ENCODE assay signal across 14 cellular contexts in genomic region chr16:66278604-66279262, GRCh38.
DNase-seq lines count a peak whose midpoint lies in the region; ATAC-seq and TF ChIP-seq lines count a peak whose summit lies in the region.
"Had no signal": no experiment of that assay in that cellular context is flagged by ENCODE, and none has a peak within 500 bp of the region (broad histone marks: within the 10 kb centered on the region; RNA-seq: fewer than 3 reads in every experiment).

No MANE protein-coding gene starts in this region.

- peaks cover 6% of the 10 kb centered on the region for H3K4me1 Mint-ChIP-seq in activated CD4-positive, alpha-beta T cell treated with anti-CD3 and anti-CD28 coated beads, Interleukin-2, amount 10 ng/mL, durations not matched to agents 7 days and 5 days
- H3K4me1 Mint-ChIP-seq: memory B cell had no signal

- no peak overlapping the region for H3K4me3 Mint-ChIP-seq in activated CD4-positive, alpha-beta T cell treated with anti-CD3 and anti-CD28 coated beads, Interleukin-2, amount 10 ng/mL, durations not matched to agents 7 days and 5 days
- H3K4me3 Mint-ChIP-seq: memory B cell had no signal

- H4K20me1 ChIP-seq in PC-3 (ENCODE audit: low read length), result no peaks in the 10 kb centered on the region

- no peak overlapping the region for H2AFZ ChIP-seq in PC-3 (ENCODE audit: low read length)

- H3K27me3 Mint-ChIP-seq in activated CD4-positive, alpha-beta T cell treated with anti-CD3 and anti-CD28 coated beads, Interleukin-2, amount 10 ng/mL, durations not matched to agents 7 days and 5 days, result peaks cover 41% of the 10 kb centered on the region

- H3K4me2 ChIP-seq in PC-3 (ENCODE audit: low read length), result peak overlapping the region; percentile 83

- ATAC-seq in PC-3 (peak; percentile 81), upper lobe of right lung (peak; percentile 62), HG02588 (IDR thresholded peaks at IDR 0.05; ENCODE audit: unreplicated experiment) (no peak)

- peak overlapping the region; percentile 100 for H3K27ac ChIP-seq in PC-3 (ENCODE audit: low read length)
- H3K27ac ChIP-seq in upper lobe of right lung, result peak overlapping the region; percentile 55
- H3K27ac ChIP-seq: thoracic aorta had no signal

- H3K4me1 ChIP-seq in PC-3 (ENCODE audit: insufficient read depth, low read length) (peaks cover 30% of the 10 kb centered on the region), upper lobe of right lung (no peaks in the 10 kb centered on the region)

- POLR2A ChIA-PET in PC-3 (lab: Charles Lee; ENCODE audit: unreplicated experiment), result no interaction called here
- POLR2A ChIA-PET in activated CD4-positive, alpha-beta T cell treated with anti-CD3 and anti-CD28 coated beads, Interleukin-2, amount 10 ng/mL, durations not matched to agents 7 days and 5 days (lab: Charles Lee), result no interaction called here

- in situ Hi-C loops in GM13976 (cut with MboI; ENCODE audit: low sequenced_read_pairs, unreplicated experiment), result no loop called here

- H3K9me3 ChIP-seq in PC-3 (ENCODE audit: low read length), result 0 out of 2 replicates have a peak, but pooled peaks cover 4% of the 10 kb centered on the region
- no peaks in the 10 kb centered on the region for H3K9me3 ChIP-seq in upper lobe of right lung
- H3K9me3 ChIP-seq: thoracic aorta had no signal

- no peaks in the 10 kb centered on the region for H3F3A ChIP-seq in PC-3 (ENCODE audit: low read length, unreplicated experiment)

- TF ChIP-seq CTCF in PC-3 (conservative IDR thresholded peaks at IDR 0.05; ENCODE audit: low read depth, low read length) (peak; percentile 65), upper lobe of right lung (IDR thresholded peaks at IDR 0.05) (no peak), GM13976 (IDR thresholded peaks at IDR 0.05; ENCODE audit: borderline replicate concordance, control extremely low read depth, extremely low read depth, insufficient read depth, missing control alignments) (no peak)

- DNase-seq in activated CD8-positive, alpha-beta memory T cell treated with anti-CD3 and anti-CD28 coated beads, Interleukin-2, amount 50 U/mL, for 48 hours, result peak; percentile 6
- no peak for DNase-seq in activated CD8-positive, alpha-beta memory T cell treated with anti-CD3 and anti-CD28 coated beads, Interleukin-2, amount 50 U/mL, for 4 hours
- DNase-seq in PC-3 (peak; percentile 88), islet precursor cell (peak; percentile 80), upper lobe of right lung (no peak), GM13976 (ENCODE audit: low spot score) (no peak)
- no peak for DNase-seq in activated CD4-positive, alpha-beta T cell treated with anti-CD3 and anti-CD28 coated beads, Interleukin-2, amount 10 ng/mL, durations not matched to agents 7 days and 5 days
- DNase-seq: KBM-7, NCI-H1930, occipital lobe, OCI-M1 had no signal

- no peaks in the 10 kb centered on the region for H3K79me2 ChIP-seq in PC-3 (ENCODE audit: low read length)

- H3K36me3 ChIP-seq in PC-3 (ENCODE audit: low read depth, low read length), result no peaks in the 10 kb centered on the region
- H3K36me3 ChIP-seq in upper lobe of right lung, result no peaks in the 10 kb centered on the region
- H3K36me3 ChIP-seq: thoracic aorta had no signal

- H3K36me3 Mint-ChIP-seq in activated CD4-positive, alpha-beta T cell treated with anti-CD3 and anti-CD28 coated beads, Interleukin-2, amount 10 ng/mL, durations not matched to agents 7 days and 5 days (ENCODE audit: low read depth), result no peaks in the 10 kb centered on the region
- H3K36me3 Mint-ChIP-seq: memory B cell had no signal

- intact Hi-C loops in PC-3 (cut with micrococcal nuclease), result loop anchor here (10.0 kb wide), 2 partner anchors 624 to 864 kb away; no protein-coding TSS in a partner anchor
- intact Hi-C loops in upper lobe of right lung (cut with DNase I), result no loop called here

- CTCF ChIA-PET in PC-3 (lab: Charles Lee), result interaction anchor here (0.5 to 1.5 kb wide), 3 partner anchors 13 to 747 kb away, joined by 3 read pairs; no protein-coding TSS in a partner anchor
- CTCF ChIA-PET in activated CD4-positive, alpha-beta T cell treated with anti-CD3 and anti-CD28 coated beads, Interleukin-2, amount 10 ng/mL, durations not matched to agents 7 days and 5 days (lab: Charles Lee), result no interaction called here

- no peaks in the 10 kb centered on the region for H3K9me3 Mint-ChIP-seq in activated CD4-positive, alpha-beta T cell treated with anti-CD3 and anti-CD28 coated beads, Interleukin-2, amount 10 ng/mL, durations not matched to agents 7 days and 5 days

- peak overlapping the region; percentile 90 for H3K9ac ChIP-seq in PC-3 (ENCODE audit: low read length)

- H3K27me3 ChIP-seq in PC-3 (ENCODE audit: low read length) (no peaks in the 10 kb centered on the region), upper lobe of right lung (no peaks in the 10 kb centered on the region)

- H3K9me2 ChIP-seq in PC-3 (replicated peaks; ENCODE audit: low read length), result no peaks in the 10 kb centered on the region

- H3K4me3 ChIP-seq in PC-3 (ENCODE audit: low read length) (peak overlapping the region; percentile 50), upper lobe of right lung (no peak overlapping the region)
- H3K4me3 ChIP-seq: thoracic aorta had no signal

- BruUV-seq in PC-3 (replicated peaks; lab: Mats Ljungman, UMichigan), result no TSS peak

- no peak overlapping the region for H3K27ac Mint-ChIP-seq in activated CD4-positive, alpha-beta T cell treated with anti-CD3 and anti-CD28 coated beads, Interleukin-2, amount 10 ng/mL, durations not matched to agents 7 days and 5 days
- H3K27ac Mint-ChIP-seq: memory B cell had no signal

Comparison
In these comparisons a context has a peak if more than half of its experiments do, and no peak if none do; other contexts are left out.
1. DNase-seq: peak in activated CD8-positive, alpha-beta memory T cell treated with anti-CD3 and anti-CD28 coated beads, Interleukin-2, amount 50 U/mL, for 48 hours (single experiment), PC-3 (single experiment) and islet precursor cell (single experiment); none in activated CD8-positive, alpha-beta memory T cell treated with anti-CD3 and anti-CD28 coated beads, Interleukin-2, amount 50 U/mL, for 4 hours (single experiment), upper lobe of right lung (single experiment), activated CD4-positive, alpha-beta T cell treated with anti-CD3 and anti-CD28 coated beads, Interleukin-2, amount 10 ng/mL, durations not matched to agents 7 days and 5 days (single experiment) and GM13976 (single experiment).